8 cellular contexts compared by ENCODE assay signal in genomic region chr17:64262422-64263260, GRCh38. TPM values are rescaled to one million over a fixed set of nuclear protein-coding genes. Genes with fewer than 3 reads are reported as not detected.
DNase-seq lines count a peak whose midpoint lies in the region; ATAC-seq and TF ChIP-seq lines count a peak whose summit lies in the region.

A gene with protein sequence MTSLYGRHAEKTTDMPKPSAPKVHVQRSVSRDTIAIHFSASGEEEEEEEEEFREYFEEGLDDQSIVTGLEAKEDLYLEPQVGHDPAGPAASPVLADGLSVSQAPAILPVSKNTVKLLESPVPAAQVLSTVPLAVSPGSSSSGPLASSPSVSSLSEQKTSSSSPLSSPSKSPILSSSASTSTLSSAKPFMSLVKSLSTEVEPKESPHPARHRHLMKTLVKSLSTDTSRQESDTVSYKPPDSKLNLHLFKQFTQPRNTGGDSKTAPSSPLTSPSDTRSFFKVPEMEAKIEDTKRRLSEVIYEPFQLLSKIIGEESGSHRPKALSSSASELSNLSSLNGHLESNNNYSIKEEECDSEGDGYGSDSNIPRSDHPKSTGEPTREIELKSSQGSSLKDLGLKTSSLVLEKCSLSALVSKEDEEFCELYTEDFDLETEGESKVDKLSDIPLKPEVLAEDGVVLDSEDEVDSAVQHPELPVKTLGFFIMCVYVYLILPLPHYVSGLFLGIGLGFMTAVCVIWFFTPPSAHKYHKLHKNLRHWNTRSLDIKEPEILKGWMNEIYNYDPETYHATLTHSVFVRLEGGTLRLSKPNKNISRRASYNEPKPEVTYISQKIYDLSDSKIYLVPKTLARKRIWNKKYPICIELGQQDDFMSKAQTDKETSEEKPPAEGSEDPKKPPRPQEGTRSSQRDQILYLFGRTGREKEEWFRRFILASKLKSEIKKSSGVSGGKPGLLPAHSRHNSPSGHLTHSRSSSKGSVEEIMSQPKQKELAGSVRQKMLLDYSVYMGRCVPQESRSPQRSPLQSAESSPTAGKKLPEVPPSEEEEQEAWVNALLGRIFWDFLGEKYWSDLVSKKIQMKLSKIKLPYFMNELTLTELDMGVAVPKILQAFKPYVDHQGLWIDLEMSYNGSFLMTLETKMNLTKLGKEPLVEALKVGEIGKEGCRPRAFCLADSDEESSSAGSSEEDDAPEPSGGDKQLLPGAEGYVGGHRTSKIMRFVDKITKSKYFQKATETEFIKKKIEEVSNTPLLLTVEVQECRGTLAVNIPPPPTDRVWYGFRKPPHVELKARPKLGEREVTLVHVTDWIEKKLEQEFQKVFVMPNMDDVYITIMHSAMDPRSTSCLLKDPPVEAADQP (minus strand): TSS chr17:64263260. CDS start chr17:64214217, 49,043 bp downstream.

- peak within 1 kb of the TSS; percentile 40 for H3K27ac ChIP-seq in IMR-90 (ENCODE audit: insufficient read depth, low read length)

- H3K23ac ChIP-seq in IMR-90 (ENCODE audit: low read depth, low read length): peak within 1 kb of the TSS; percentile 95

- H4K20me1 ChIP-seq in IMR-90 (ENCODE audit: insufficient read depth, low read length): peaks cover 13% of the 10 kb centered on the region; the same call in 1 of the 2 replicates

- no peaks in the 10 kb centered on the region for H3K9me3 Mint-ChIP-seq in activated B cell treated with CpG ODN at 0.5 μM for 24 hours

- CTCF ChIA-PET in IMR-90 (lab: Yijun Ruan, JAX) (interaction anchor here (0.8 to 1.2 kb wide), 2 partner anchors 29 to 32 kb away, joined by 3 read pairs; no protein-coding TSS in a partner anchor), activated B cell treated with CpG ODN at 0.5 μM for 24 hours (lab: Charles Lee) (interaction anchor here (0.8 kb wide), 1 partner anchor 9 kb away, joined by 3 read pairs; no protein-coding TSS in a partner anchor)

- BruUV-seq in IMR-90 (replicated peaks; lab: Mats Ljungman, UMichigan): no TSS peak

- H4K5ac ChIP-seq in IMR-90 (ENCODE audit: low read depth, low read length): peak within 1 kb of the TSS; percentile 96

- peak within 1 kb of the TSS; percentile 83; the same call in 2 of the 3 replicates for H2BK15ac ChIP-seq in IMR-90 (ENCODE audit: low read depth, low read length)

- peaks cover 19% of the 10 kb centered on the region for H3K4me1 Mint-ChIP-seq in activated B cell treated with CpG ODN at 0.5 μM for 24 hours

- H2BK20ac ChIP-seq in IMR-90 (ENCODE audit: low read depth, low read length): peak within 1 kb of the TSS; percentile 74; the same call in 1 of the 2 replicates

- H3K4me3 ChIP-seq in IMR-90 (ENCODE audit: insufficient read depth, low read depth, low read length) (peak within 1 kb of the TSS; percentile 83), cardiac fibroblast (replicated peaks in 1 of 2; ENCODE audit: low read depth in 2 of 2, low read length in 2 of 2) (peak within 1 kb of the TSS; percentile 67 to 75), kidney epithelial cell (ENCODE audit: low read depth, low read length) (peak within 1 kb of the TSS; percentile 90)

- H3K27me3 ChIP-seq in IMR-90 (ENCODE audit: control insufficient read depth, insufficient read depth, low read length) (peaks cover 7% of the 10 kb centered on the region), kidney epithelial cell (ENCODE audit: control insufficient read depth, insufficient read depth, low read length) (no peaks in the 10 kb centered on the region)

- ATAC-seq in GM21447 (IDR thresholded peaks at IDR 0.05; ENCODE audit: unreplicated experiment) (peak; percentile 32), IMR-90 (ENCODE audit: low read depth) (peak; percentile 46), activated B cell treated with CpG ODN at 0.5 μM for 24 hours (ENCODE audit: low read depth) (peak; percentile 25)

- H3K56ac ChIP-seq in IMR-90 (ENCODE audit: extremely low read depth, insufficient read depth, low read length): peak within 1 kb of the TSS; percentile 56

- no peak within 1 kb of the TSS for H2AK5ac ChIP-seq in IMR-90 (ENCODE audit: low read depth, low read length)

- H3K4ac ChIP-seq in IMR-90 (ENCODE audit: low read depth, low read length): peak within 1 kb of the TSS; percentile 95

- H3K18ac ChIP-seq in IMR-90 (ENCODE audit: low read depth, low read length): peak within 1 kb of the TSS; percentile 45

- peak; percentile 72 for TF ChIP-seq POLR2A in IMR-90 (IDR thresholded peaks at IDR 0.05; ENCODE audit: low read depth, low read length)

- peak within 1 kb of the TSS; percentile 91 to 100 for H4K8ac ChIP-seq in IMR-90 (ENCODE audit: low read depth in 2 of 2, low read length in 2 of 2)

- TF ChIP-seq CTCF in IMR-90 (conservative IDR thresholded peaks at IDR 0.05; ENCODE audit: low read depth, low read length) (no peak), activated B cell treated with CpG ODN at 0.5 μM for 24 hours (IDR thresholded peaks at IDR 0.05) (no peak), cardiac fibroblast (IDR thresholded peaks at IDR 0.05; ENCODE audit: low read depth, low read length) (no peak), kidney epithelial cell (IDR thresholded peaks at IDR 0.05; ENCODE audit: insufficient read depth, low read length, poor library complexity, severe bottlenecking) (no peak)

- peak within 1 kb of the TSS; percentile 98 for H2AK9ac ChIP-seq in IMR-90 (replicated peaks; ENCODE audit: low read depth, low read length, poor library complexity)

- POLR2A ChIA-PET in IMR-90 (lab: Charles Lee; ENCODE audit: unreplicated experiment) (no interaction called here), activated B cell treated with CpG ODN at 0.5 μM for 24 hours (lab: Charles Lee) (interaction anchor here (0.8 to 3.4 kb wide), 4 partner anchors 45 to 244 kb away, joined by 3 to 36 read pairs (median 8); partner anchors contain the start of gene CEP95)

- peak within 1 kb of the TSS; percentile 95 for H3K4me2 ChIP-seq in IMR-90 (ENCODE audit: low read depth, low read length)

- peak within 1 kb of the TSS; percentile 74 for H3K9ac ChIP-seq in IMR-90 (ENCODE audit: low read depth, low read length)

- no peak for TF ChIP-seq RAD21 in IMR-90 (IDR thresholded peaks at IDR 0.05; ENCODE audit: low read length)

- peak within 1 kb of the TSS; percentile 80 for H3K27ac Mint-ChIP-seq in activated B cell treated with CpG ODN at 0.5 μM for 24 hours

- dilution Hi-C loops in IMR-90 (cut with HindIII; ENCODE audit: low sequenced_read_pairs, unreplicated experiment): no loop called here

- intact Hi-C loops in IMR-90 (cut with micrococcal nuclease) (loop anchor here (1.0 to 5.0 kb wide), 2 partner anchors 60 to 117 kb away; no protein-coding TSS in a partner anchor), activated B cell treated with CpG ODN at 0.5 μM for 24 hours (cut with micrococcal nuclease) (loop anchor here (1.0 to 5.0 kb wide), 8 partner anchors 44 to 565 kb away; partner anchors contain the start of genes CEP95, DDX5, ERN1 and ICAM2)

- H3K36me3 ChIP-seq in IMR-90 (ENCODE audit: control insufficient read depth, insufficient read depth, low read length) (no peaks in the 10 kb centered on the region), kidney epithelial cell (ENCODE audit: control insufficient read depth, insufficient read depth, low read length) (no peaks in the 10 kb centered on the region)

- H2BK5ac ChIP-seq in IMR-90 (ENCODE audit: low read depth, low read length, poor library complexity, severe bottlenecking): peak within 1 kb of the TSS; percentile 47

- H3K9me1 ChIP-seq in IMR-90 (ENCODE audit: insufficient read depth, low read length): 0 out of 2 replicates have a peak, but pooled peaks cover 5% of the 10 kb centered on the region

- peak within 1 kb of the TSS; percentile 91 for H2BK120ac ChIP-seq in IMR-90 (ENCODE audit: low read depth, low read length)

- H4K91ac ChIP-seq in IMR-90 (ENCODE audit: insufficient read depth, low read depth, low read length): peak within 1 kb of the TSS; percentile 86

- no peaks in the 10 kb centered on the region for H3K9me3 ChIP-seq in IMR-90 (ENCODE audit: control insufficient read depth, insufficient read depth, low read length)

- in situ Hi-C loops in IMR-90 (cut with MboI; ENCODE audit: low sequenced_read_pairs): no loop called here

- H3K79me1 ChIP-seq in IMR-90 (ENCODE audit: low read depth in 1 of 2, low read length in 2 of 2): peaks cover 32 to 40% of the 10 kb centered on the region in 2 experiments

- H3K14ac ChIP-seq in IMR-90 (replicated peaks; ENCODE audit: low read depth, low read length): peak within 1 kb of the TSS; percentile 89

- peak within 1 kb of the TSS; percentile 88 for H3K4me3 Mint-ChIP-seq in activated B cell treated with CpG ODN at 0.5 μM for 24 hours

- peak; percentile 46 for DNase-seq in Daoy (ENCODE audit: low read depth)
- no peak for DNase-seq in IMR-90
- peak; percentile 43 for DNase-seq in activated B cell treated with CpG ODN at 0.5 μM for 24 hours
- no peak for DNase-seq in cardiac fibroblast (ENCODE audit: low read depth in 2 of 2)
- DNase-seq in kidney epithelial cell (ENCODE audit: low read depth): no peak
- peak; percentile 58 for DNase-seq in stimulated activated CD4-positive, alpha-beta T cell treated with anti-CD3 and anti-CD28 coated beads, Interleukin-1b, Interleukin-23, amount 100 ng/mL, for 48 hours
- DNase-seq in SKM-1 (lab: John Stamatoyannopoulos, UW; ENCODE audit: unreplicated experiment): no peak

- 0% methylated on average over 44 of the region's 87 CpGs; no CpG with 5 or more reads in 1 of the 2 experiments for WGBS in IMR-90 (ENCODE audit: extremely low coverage in 2 of 2, insufficient read length in 1 of 2), 2 experiments

- H3K36me3 Mint-ChIP-seq in activated B cell treated with CpG ODN at 0.5 μM for 24 hours (ENCODE audit: low read depth): peaks cover 3% of the 10 kb centered on the region

- peaks cover 10% of the 10 kb centered on the region for H3K27me3 Mint-ChIP-seq in activated B cell treated with CpG ODN at 0.5 μM for 24 hours

- H3K4me1 ChIP-seq in IMR-90 (ENCODE audit: control insufficient read depth, insufficient read depth, low read length): peaks cover 5% of the 10 kb centered on the region

- peak within 1 kb of the TSS; percentile 100 for H2AFZ ChIP-seq in IMR-90 (replicated peaks; ENCODE audit: low read length, poor library complexity)

TF ChIP-seq in IMR-90, 13 proteins besides CTCF, POLR2A, EP300 and RAD21 (continues in another document):
- TF ChIP-seq NFE2L2 (IDR thresholded peaks at IDR 0.05; ENCODE audit: low read depth, low read length): no peak

RNA-seq across cellular contexts. Expression of the gene that starts here (rescaled TPM):
- 14.3 and 25.1 TPM in 2 replicates for total RNA-seq in Daoy (2014; rRNA removed; shearing (Covaris generic))
- total RNA-seq in IMR-90 (2012; rRNA removed) (21.9 and 24.4 TPM in 2 replicates), activated B cell treated with CpG ODN at 0.5 μM for 24 hours (8.1 TPM in 2 replicates), kidney epithelial cell (16.5 and 19.0 TPM in 2 replicates)
- 17.1 and 18.2 TPM in 2 replicates for polyA plus RNA-seq in IMR-90 (2012; rRNA removed)
- 9.4 and 10.0 TPM in 2 replicates for polyA plus RNA-seq in IMR-90 (2012; cell fraction: cytosol; rRNA removed)
- 6.9 and 17.6 TPM in 2 replicates for polyA plus RNA-seq in IMR-90 (2012; cell fraction: nucleus; rRNA removed; ENCODE audit: low replicate concordance)

Comparison
In these comparisons a context has a peak if more than half of its experiments do, and no peak if none do; other contexts are left out.
1. DNase-seq: peak in Daoy (single experiment), activated B cell treated with CpG ODN at 0.5 μM for 24 hours (single experiment) and stimulated activated CD4-positive, alpha-beta T cell treated with anti-CD3 and anti-CD28 coated beads, Interleukin-1b, Interleukin-23, amount 100 ng/mL, for 48 hours (single experiment); none in IMR-90 (single experiment), cardiac fibroblast (0 of 2), kidney epithelial cell (single experiment) and SKM-1 (single experiment).
2. Peak in every context shown above with its lines, with median percentiles within 50 percentile points of each other: ATAC-seq and H3K4me3 ChIP-seq.